In the genomic region with DNA sequence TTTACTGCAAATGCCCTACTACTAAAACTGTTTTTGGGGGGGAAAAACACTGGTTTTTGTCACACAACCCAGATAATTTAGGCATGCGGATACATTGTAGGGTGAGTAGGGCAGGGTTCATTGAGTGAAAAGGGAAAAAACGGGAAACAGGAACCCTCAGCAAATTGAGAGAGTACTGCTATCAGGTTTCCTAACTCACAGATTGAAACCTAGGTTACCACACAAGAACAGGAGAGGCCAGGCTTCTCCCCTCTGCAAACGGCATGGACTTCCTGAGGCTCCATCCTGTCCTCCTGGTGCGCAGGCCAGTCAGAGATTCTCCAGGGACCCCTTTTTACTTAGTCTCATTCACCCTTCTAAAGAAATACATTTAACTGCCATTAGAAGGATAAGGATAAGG, we compare ENCODE assay signal across 1 cellular context.
TF ChIP-seq lines count a peak whose summit lies in the region.

No MANE protein-coding gene starts in this region.

TF ChIP-seq in GM23338, 12 proteins besides CTCF, POLR2A, EP300 and RAD21 (continued from another document):
- TF ChIP-seq ETS1 (IDR thresholded peaks at IDR 0.05), result no peak
TF ChIP-seq in GM23338: peak in this region for 0.
